Comparison of ENCODE assay signal across 26 cellular contexts in genomic region chr4:19030536-19030935, GRCh38.
DNase-seq lines count a peak whose midpoint lies in the region; ATAC-seq, FAIRE-seq and TF ChIP-seq lines count a peak whose summit lies in the region.
"Had no signal": no experiment of that assay in that cellular context is flagged by ENCODE, and none has a peak within 500 bp of the region (broad histone marks: within the 10 kb centered on the region; RNA-seq: fewer than 3 reads in every experiment).

No MANE protein-coding gene starts in this region.

- intact Hi-C loops in left lung (cut with DNase I): no loop called here
- intact Hi-C loops in colonic mucosa (cut with DNase I): no loop called here

- H3K9ac ChIP-seq in GM23248 (no peak overlapping the region), astrocyte (ENCODE audit: low read length) (no peak overlapping the region), trophoblast cell (ENCODE audit: low read length) (peak overlapping the region; percentile 22), colonic mucosa (ENCODE audit: low read depth in 2 of 2, low read length in 2 of 2) (no peak overlapping the region)

- no peak overlapping the region for H3K23ac ChIP-seq in trophoblast cell (ENCODE audit: low read length)

- in situ Hi-C loops in GM23248 (cut with MboI): no loop called here

- peaks cover 17% of the 10 kb centered on the region for H3K79me1 ChIP-seq in trophoblast cell (ENCODE audit: low read length)

- H3K9me3 ChIP-seq in GM23248 (ENCODE audit: low read depth): no peaks in the 10 kb centered on the region
- no peaks in the 10 kb centered on the region for H3K9me3 ChIP-seq in astrocyte (ENCODE audit: insufficient read depth, low read depth, low read length)
- no peaks in the 10 kb centered on the region for H3K9me3 ChIP-seq in left lung
- no peaks in the 10 kb centered on the region for H3K9me3 ChIP-seq in trophoblast cell (ENCODE audit: insufficient read depth, low read depth, low read length)
- H3K9me3 ChIP-seq in colonic mucosa: no peaks in the 10 kb centered on the region
- H3K9me3 ChIP-seq: A549, BE2C, SJCRH30 had no signal

- H3K4me3 Mint-ChIP-seq in astrocyte (ENCODE audit: unreplicated experiment): no peak overlapping the region
- H3K4me3 Mint-ChIP-seq: GM23338, IgD-negative memory B cell had no signal

- H3K9me2 ChIP-seq in GM23248 (ENCODE audit: insufficient read depth): no peaks in the 10 kb centered on the region

- peak overlapping the region; percentile 46 for H3K4ac ChIP-seq in trophoblast cell (ENCODE audit: low read depth, low read length)

- H4K12ac ChIP-seq in trophoblast cell (ENCODE audit: low read depth, low read length): no peak overlapping the region

- no peak overlapping the region for H3K18ac ChIP-seq in trophoblast cell (ENCODE audit: low read length)

- FAIRE-seq in astrocyte (lab: Jason Lieb, UNC): no peak
- FAIRE-seq: A549, D721Med had no signal

- H2BK12ac ChIP-seq in trophoblast cell (ENCODE audit: low read length): no peak overlapping the region

- H3K79me2 ChIP-seq in GM23248 (ENCODE audit: insufficient read depth) (no peaks in the 10 kb centered on the region), astrocyte (ENCODE audit: insufficient read depth, low read length) (no peaks in the 10 kb centered on the region), trophoblast cell (ENCODE audit: control insufficient read depth, insufficient read depth, low read length, poor library complexity) (no peaks in the 10 kb centered on the region)

- H3K4me3 ChIP-seq in GM23248 (no peak overlapping the region), astrocyte (ENCODE audit: insufficient read depth, low read depth, low read length) (no peak overlapping the region), left lung (no peak overlapping the region), trophoblast cell (ENCODE audit: low read depth, low read length) (no peak overlapping the region), colonic mucosa (no peak overlapping the region)
- H3K4me3 ChIP-seq: A549, GM23338, Peyer's patch, SJCRH30 had no signal

- peak; percentile 57 for ATAC-seq in left lung
- no peak for ATAC-seq in GM19455 (IDR thresholded peaks at IDR 0.05; ENCODE audit: unreplicated experiment)
- ATAC-seq in HG03521 (IDR thresholded peaks at IDR 0.05; ENCODE audit: unreplicated experiment): no peak
- no peak for ATAC-seq in HG02840 (IDR thresholded peaks at IDR 0.05; ENCODE audit: low FRiP score, unreplicated experiment)
- ATAC-seq: A549, GM23338 had no signal

- H3K27me3 ChIP-seq in GM23248 (replicated peaks; ENCODE audit: insufficient read depth) (no peaks in the 10 kb centered on the region), astrocyte (ENCODE audit: insufficient read depth, low read length) (no peaks in the 10 kb centered on the region), left lung (no peaks in the 10 kb centered on the region), trophoblast cell (ENCODE audit: insufficient read depth, low read length) (no peaks in the 10 kb centered on the region), colonic mucosa (no peaks in the 10 kb centered on the region)
- H3K27me3 ChIP-seq: Peyer's patch, SJCRH30 had no signal

- H2AFZ ChIP-seq in GM23248: no peak overlapping the region
- no peak overlapping the region for H2AFZ ChIP-seq in astrocyte (ENCODE audit: low read depth, low read length)
- no peak overlapping the region for H2AFZ ChIP-seq in trophoblast cell (ENCODE audit: insufficient read depth, low read length, poor library complexity)
- H2AFZ ChIP-seq: GM23338 had no signal

- H2AK5ac ChIP-seq in trophoblast cell (ENCODE audit: low read length): no peak overlapping the region

- TF ChIP-seq CTCF in astrocyte (IDR thresholded peaks at IDR 0.05; ENCODE audit: insufficient read depth, low read depth, low read length) (no peak), left lung (IDR thresholded peaks at IDR 0.05) (no peak), colonic mucosa (IDR thresholded peaks at IDR 0.05) (no peak)

- H3K9me3 Mint-ChIP-seq in astrocyte (ENCODE audit: unreplicated experiment): no peaks in the 10 kb centered on the region
- H3K9me3 Mint-ChIP-seq: GM23338 had no signal

- no peaks in the 10 kb centered on the region for H3F3A ChIP-seq in GM23248 (ENCODE audit: insufficient read depth)

- H3K27ac ChIP-seq in GM23248 (no peak overlapping the region), astrocyte (ENCODE audit: low read depth, low read length) (no peak overlapping the region), left lung (no peak overlapping the region), trophoblast cell (ENCODE audit: low read depth, low read length) (peak overlapping the region; percentile 69), colonic mucosa (no peak overlapping the region)
- H3K27ac ChIP-seq: A549, Peyer's patch, SJCRH30 had no signal

- peak overlapping the region; percentile 53 for H4K8ac ChIP-seq in trophoblast cell (ENCODE audit: low read depth, low read length)

- H4K20me1 ChIP-seq in GM23248 (ENCODE audit: insufficient read depth) (no peaks in the 10 kb centered on the region), astrocyte (ENCODE audit: insufficient read depth, low read length) (no peaks in the 10 kb centered on the region)

- peak overlapping the region; percentile 44 for H3K14ac ChIP-seq in trophoblast cell (ENCODE audit: low read length)

- peaks cover 31% of the 10 kb centered on the region for H3K4me1 Mint-ChIP-seq in astrocyte (ENCODE audit: low read depth, unreplicated experiment)
- H3K4me1 Mint-ChIP-seq: IgD-negative memory B cell had no signal

- DNase-seq in GM23248 (peak; percentile 10), astrocyte (ENCODE audit: low read depth) (peak; percentile 38), left lung (no peak), trophoblast cell (no peak), colonic mucosa (no peak)
- DNase-seq: BE2C; DMS53; GF-D8; HCEC 1CT; Karpas-422; MV-4-11; NCI-H1105 treated with DMSO at 0.1 percent for 48 hours; NCI-H2029 treated with DMSO at 0.1 percent for 48 hours; NCI-H226; NCI-H510A treated with DMSO at 0.1 percent for 48 hours; NCI-H774; NK-92 treated with Interleukin-12 subunit alpha and Interleukin-12 subunit beta, amount 100 ng/mL, for 24 hours; Peyer's patch; SJCRH30 had no signal

- no peaks in the 10 kb centered on the region for H3K4me1 ChIP-seq in GM23248 (ENCODE audit: insufficient read depth)
- H3K4me1 ChIP-seq in astrocyte (ENCODE audit: insufficient read depth, low read length): peaks cover 5% of the 10 kb centered on the region
- no peaks in the 10 kb centered on the region for H3K4me1 ChIP-seq in left lung
- H3K4me1 ChIP-seq in trophoblast cell (ENCODE audit: control insufficient read depth in 1 of 2, insufficient read depth in 2 of 2, low read length in 2 of 2): peaks cover 8 to 11% of the 10 kb centered on the region in 2 experiments
- no peaks in the 10 kb centered on the region for H3K4me1 ChIP-seq in colonic mucosa
- H3K4me1 ChIP-seq: A549, BE2C, Peyer's patch, SJCRH30 had no signal

- H3K36me3 ChIP-seq in GM23248 (ENCODE audit: low read depth) (no peaks in the 10 kb centered on the region), astrocyte (ENCODE audit: insufficient read depth, low read length) (no peaks in the 10 kb centered on the region), left lung (no peaks in the 10 kb centered on the region), trophoblast cell (ENCODE audit: control insufficient read depth in 1 of 2, insufficient read depth in 2 of 2, low read length in 2 of 2) (no peaks in the 10 kb centered on the region), colonic mucosa (no peaks in the 10 kb centered on the region)
- H3K36me3 ChIP-seq: BE2C, Peyer's patch, SJCRH30 had no signal

- H4K91ac ChIP-seq in trophoblast cell (ENCODE audit: low read depth, low read length): peak overlapping the region; percentile 57

- H3K4me2 ChIP-seq in GM23248 (ENCODE audit: unreplicated experiment) (no peak overlapping the region), astrocyte (ENCODE audit: low read length) (no peak overlapping the region), trophoblast cell (ENCODE audit: low read length) (no peak overlapping the region)
- H3K4me2 ChIP-seq: A549, GM23338 had no signal

- H2BK120ac ChIP-seq in trophoblast cell (ENCODE audit: insufficient read depth, low read length, poor library complexity): peak overlapping the region; percentile 63

- H3K27ac Mint-ChIP-seq in astrocyte (ENCODE audit: unreplicated experiment): peak overlapping the region; percentile 27
- H3K27ac Mint-ChIP-seq: IgD-negative memory B cell had no signal

- no peaks in the 10 kb centered on the region for H3K27me3 Mint-ChIP-seq in astrocyte (ENCODE audit: low read depth, unreplicated experiment)
- H3K27me3 Mint-ChIP-seq: IgD-negative memory B cell had no signal

- H3K36me3 Mint-ChIP-seq in astrocyte (ENCODE audit: low read depth, unreplicated experiment): no peaks in the 10 kb centered on the region

- H2BK5ac ChIP-seq in trophoblast cell (ENCODE audit: low read depth, low read length, poor library complexity): no peak overlapping the region

Comparison
In these comparisons a context has a peak if more than half of its experiments do, and no peak if none do; other contexts are left out.
1. DNase-seq: peak in GM23248 (single experiment) and astrocyte (single experiment); none in left lung (0 of 2), trophoblast cell (0 of 2) and colonic mucosa (single experiment).